8 cellular contexts compared by ENCODE assay signal in genomic region chrX:30652527-30653414, GRCh38. TPM values are rescaled to one million over a fixed set of nuclear protein-coding genes. Genes with fewer than 3 reads are reported as not detected.
DNase-seq lines count a peak whose midpoint lies in the region; ATAC-seq and TF ChIP-seq lines count a peak whose summit lies in the region.

No MANE protein-coding gene starts in this region.

- no peaks in the 10 kb centered on the region for H3K9me3 ChIP-seq in left ventricle myocardium inferior (replicated peaks)

- peaks cover 12% of the 10 kb centered on the region for H3K4me1 Mint-ChIP-seq in progenitor cell of endocrine pancreas (ENCODE audit: low read depth)

- peak overlapping the region; percentile 93 for H3K27ac Mint-ChIP-seq in progenitor cell of endocrine pancreas

- peak overlapping the region; percentile 76 for H3K4me3 ChIP-seq in left ventricle myocardium inferior

- H3K9me3 Mint-ChIP-seq in progenitor cell of endocrine pancreas (ENCODE audit: low read depth), result no peaks in the 10 kb centered on the region

- H3K36me3 ChIP-seq in left ventricle myocardium inferior, result no peaks in the 10 kb centered on the region

- intact Hi-C loops in left ventricle myocardium inferior (cut with micrococcal nuclease), result no loop called here

- ATAC-seq in HG02852 (IDR thresholded peaks at IDR 0.05; ENCODE audit: unreplicated experiment), result peak; percentile 85

- peak overlapping the region; percentile 87 for H3K4me3 Mint-ChIP-seq in progenitor cell of endocrine pancreas (ENCODE audit: low read depth)

- peak overlapping the region; percentile 84 for H3K27ac ChIP-seq in left ventricle myocardium inferior (replicated peaks)

- DNase-seq in GM13977 (ENCODE audit: low spot score), result peak; percentile 90
- peak; percentile 71 for DNase-seq in NCI-H1436 (lab: John Stamatoyannopoulos, UW)
- DNase-seq in T follicular helper cell (ENCODE audit: low read depth), result peak; percentile 82
- peak; percentile 87 for DNase-seq in amniotic epithelial cell (ENCODE audit: low read depth)
- DNase-seq in left ventricle myocardium inferior, result peak; percentile 95
- peak; percentile 97 for DNase-seq in progenitor cell of endocrine pancreas (ENCODE audit: low spot score, unreplicated experiment)
- peak; percentile 93 for DNase-seq in ureter (ENCODE audit: low spot score)

- peaks cover 9% of the 10 kb centered on the region for H3K4me1 ChIP-seq in left ventricle myocardium inferior

- no peaks in the 10 kb centered on the region for H3K36me3 Mint-ChIP-seq in progenitor cell of endocrine pancreas (ENCODE audit: insufficient read depth)

- in situ Hi-C loops in GM13977 (cut with MboI; ENCODE audit: low pct_unique_long_range_greater_than_20kb, low sequenced_read_pairs, unreplicated experiment), result no loop called here

- no peaks in the 10 kb centered on the region for H3K27me3 Mint-ChIP-seq in progenitor cell of endocrine pancreas

- no peak for TF ChIP-seq CTCF in GM13977 (IDR thresholded peaks at IDR 0.05; ENCODE audit: extremely low read depth, insufficient read depth, missing control alignments)
- TF ChIP-seq CTCF in left ventricle myocardium inferior (IDR thresholded peaks at IDR 0.05; ENCODE audit: borderline replicate concordance), result peak; percentile 17
- no peak for TF ChIP-seq CTCF in progenitor cell of endocrine pancreas (IDR thresholded peaks at IDR 0.05; ENCODE audit: unreplicated experiment)

- no peaks in the 10 kb centered on the region for H3K27me3 ChIP-seq in left ventricle myocardium inferior (ENCODE audit: low read depth)

RNA-seq across cellular contexts. Expression of gene GK, which starts 0.5 kb away (rescaled TPM):
- total RNA-seq in left ventricle myocardium inferior (12.3 TPM), progenitor cell of endocrine pancreas (16.3 and 16.6 TPM in 2 replicates), ureter (14.1 TPM)

Comparison
In these comparisons a context has a peak if more than half of its experiments do, and no peak if none do; other contexts are left out.
1. Peak in every context shown above with its lines: DNase-seq, ATAC-seq, H3K4me3 ChIP-seq and H3K27ac ChIP-seq.